In genomic region chr13:103033999-103034398, GRCh38 we compare ENCODE assay signal across 30 cellular contexts. TPM values are rescaled to one million over a fixed set of nuclear protein-coding genes. Genes with fewer than 3 reads are reported as not detected.
DNase-seq lines count a peak whose midpoint lies in the region; ATAC-seq, FAIRE-seq and TF ChIP-seq lines count a peak whose summit lies in the region.
"Had no signal": no experiment of that assay in that cellular context is flagged by ENCODE, and none has a peak within 500 bp of the region (broad histone marks: within the 10 kb centered on the region; RNA-seq: fewer than 3 reads in every experiment).

No MANE protein-coding gene starts in this region.

- H3K79me2 ChIP-seq in OCI-LY1 (ENCODE audit: insufficient read depth, low read length): no peaks in the 10 kb centered on the region
- H3K79me2 ChIP-seq: parathyroid adenoma had no signal

- H3K9ac ChIP-seq in BLaER1 treated with 17β-estradiol and CSF1 and Interleukin-3, amounts not matched to agents 10 nM and 100 nM: no peak overlapping the region; a peak in 1 of 22 replicates
- peak overlapping the region; percentile 27; the same call in 1 of the 2 replicates for H3K9ac ChIP-seq in OCI-LY1 (ENCODE audit: low read length)
- H3K9ac ChIP-seq: parathyroid adenoma had no signal

- H3K36me3 ChIP-seq in BLaER1 treated with 17β-estradiol and CSF1 and Interleukin-3, amounts not matched to agents 10 nM and 100 nM: no peaks in the 10 kb centered on the region
- no peaks in the 10 kb centered on the region for H3K36me3 ChIP-seq in OCI-LY1 (ENCODE audit: insufficient read depth, low read length)
- H3K36me3 ChIP-seq in ascending aorta: no peaks in the 10 kb centered on the region
- H3K36me3 ChIP-seq: BE2C had no signal

- intact Hi-C loops in ascending aorta (cut with DNase I): no loop called here

- FAIRE-seq in GM18507 (lab: Jason Lieb, UNC): peak; percentile 73
- FAIRE-seq in HTR-8/SVneo (lab: Jason Lieb, UNC): no peak

- no peak overlapping the region for H2AFZ ChIP-seq in OCI-LY1 (ENCODE audit: low read length)
- H2AFZ ChIP-seq: parathyroid adenoma had no signal

- H3K4me3 ChIP-seq in BLaER1 treated with 17β-estradiol and CSF1 and Interleukin-3, amounts not matched to agents 10 nM and 100 nM: no peak overlapping the region
- H3K4me3 ChIP-seq in OCI-LY1 (ENCODE audit: low read depth, low read length, poor library complexity, severe bottlenecking): no peak overlapping the region
- H3K4me3 ChIP-seq in ascending aorta: no peak overlapping the region
- H3K4me3 ChIP-seq: dorsolateral prefrontal cortex, lung had no signal

- H3K27ac ChIP-seq in BLaER1 treated with 17β-estradiol and CSF1 and Interleukin-3, amounts not matched to agents 10 nM and 100 nM: peak overlapping the region in 5 of 11 experiments; percentile 19 to 78 (median 29); a peak in 7 of 22 replicates
- H3K27ac ChIP-seq in OCI-LY1 (ENCODE audit: low read depth, low read length, poor library complexity, severe bottlenecking) (peak overlapping the region; percentile 95), ascending aorta (no peak overlapping the region)
- H3K27ac ChIP-seq: dorsolateral prefrontal cortex, epithelial cell of prostate, parathyroid adenoma had no signal

- ATAC-seq in GM21717 (IDR thresholded peaks at IDR 0.05; ENCODE audit: unreplicated experiment): peak; percentile 37
- ATAC-seq: activated CD4-positive, CD25-positive, alpha-beta regulatory T cell treated with anti-CD3 and anti-CD28 coated beads, Interleukin-2, amount 50 U/mL, for 24 hours; right cardiac atrium had no signal

- H3K9me2 ChIP-seq in OCI-LY1 (ENCODE audit: low read depth, low read length): no peaks in the 10 kb centered on the region

- peaks cover 0 to 64% (median 53%) of the 10 kb centered on the region in 10 experiments; a peak in 17 of 20 replicates for H3K4me1 ChIP-seq in BLaER1 treated with 17β-estradiol and CSF1 and Interleukin-3, amounts not matched to agents 10 nM and 100 nM
- H3K4me1 ChIP-seq in OCI-LY1 (ENCODE audit: insufficient read depth, low read length, severe bottlenecking) (peaks cover 71% of the 10 kb centered on the region), ascending aorta (no peaks in the 10 kb centered on the region)
- H3K4me1 ChIP-seq: BE2C, parathyroid adenoma had no signal

- H3F3A ChIP-seq in OCI-LY1 (ENCODE audit: insufficient read depth, low read length): peaks cover 12% of the 10 kb centered on the region

- DNase-seq in GM18507 (ENCODE audit: extremely low spot score, insufficient read length, low read depth) (no peak), GM19240 (ENCODE audit: insufficient read length, low spot score) (no peak), ascending aorta (ENCODE audit: low spot score in 2 of 2) (no peak), HTR-8/SVneo (ENCODE audit: insufficient read length, low spot score) (no peak), SK-N-DZ (ENCODE audit: low spot score) (no peak)
- DNase-seq: activated CD4-positive, alpha-beta memory T cell treated with anti-CD3 and anti-CD28 coated beads, Interleukin-2, amount 10 ng/mL, durations not matched to agents 7 days and 5 days; BE2C; cerebellar nuclear complex; DND-41; dorsolateral prefrontal cortex; GOT3; NCI-H1092; NCI-H2029; NCI-H446; right cardiac atrium; Right ventricle myocardium superior; stimulated activated CD4-positive, alpha-beta T cell treated with anti-CD3 and anti-CD28 coated beads, Interleukin-4, amount 100 ng/mL, for 24 hours; stimulated activated naive CD4-positive, alpha-beta T cell; T1000 had no signal

- H3K9me3 ChIP-seq in BLaER1 treated with 17β-estradiol and CSF1 and Interleukin-3, amounts not matched to agents 10 nM and 100 nM (replicated peaks in 1 of 11): peaks cover 0 to 25% (median 13%) of the 10 kb centered on the region in 11 experiments; a peak in 13 of 22 replicates
- H3K9me3 ChIP-seq in OCI-LY1 (ENCODE audit: low read length) (no peaks in the 10 kb centered on the region), ascending aorta (no peaks in the 10 kb centered on the region)
- H3K9me3 ChIP-seq: BE2C had no signal

- H3K4me2 ChIP-seq in BLaER1 treated with 17β-estradiol and CSF1 and Interleukin-3, amounts not matched to agents 10 nM and 100 nM: peak overlapping the region in 8 of 11 experiments; percentile 8 to 68 (median 54); a peak in 11 of 22 replicates
- H3K4me2 ChIP-seq in OCI-LY1 (ENCODE audit: low read length): peak overlapping the region; percentile 28

- no peaks in the 10 kb centered on the region for H3K27me3 ChIP-seq in BLaER1 treated with 17β-estradiol and CSF1 and Interleukin-3, amounts not matched to agents 10 nM and 100 nM
- H3K27me3 ChIP-seq in OCI-LY1 (ENCODE audit: insufficient read depth, low read length) (no peaks in the 10 kb centered on the region), ascending aorta (no peaks in the 10 kb centered on the region)
- H3K27me3 ChIP-seq: dorsolateral prefrontal cortex had no signal

- no peak for TF ChIP-seq CTCF in OCI-LY1 (IDR thresholded peaks at IDR 0.05; ENCODE audit: low read length)
- no peak for TF ChIP-seq CTCF in ascending aorta (IDR thresholded peaks at IDR 0.05)

- no peaks in the 10 kb centered on the region for H4K20me1 ChIP-seq in BLaER1 treated with 17β-estradiol and CSF1 and Interleukin-3, amounts not matched to agents 10 nM and 100 nM
- H4K20me1 ChIP-seq in OCI-LY1 (ENCODE audit: insufficient read depth, low read length): no peaks in the 10 kb centered on the region

RNA-seq across cellular contexts. Expression of gene SLC10A2, which starts 32.2 kb away (rescaled TPM):
- not detected for total RNA-seq in ascending aorta
- not detected in 2 replicates for polyA plus RNA-seq in SK-N-DZ (2014; cell fraction: cytosol; rRNA removed)
- not detected in 2 replicates for polyA plus RNA-seq in SK-N-DZ (2014; cell fraction: nucleus; rRNA removed)
- total RNA-seq: A673; activated CD4-positive, alpha-beta memory T cell treated with anti-CD3 and anti-CD28 coated beads, Interleukin-2, amount 10 ng/mL, durations not matched to agents 7 days and 5 days; Caco-2; dorsolateral prefrontal cortex; right cardiac atrium; Right ventricle myocardium superior; temporal lobe; urinary bladder had no signal
- polyA plus RNA-seq: lung, right cardiac atrium, urinary bladder had no signal
